Comparison of ENCODE assay signal across 8 cellular contexts in genomic region chr5:142748568-142749249, GRCh38. TPM values are rescaled to one million over a fixed set of nuclear protein-coding genes. Genes with fewer than 3 reads are reported as not detected.
A peak's percentile ranks its signal among the peaks of the same experiment; 100 is the strongest.
DNase-seq lines count a peak whose midpoint lies in the region; ATAC-seq and TF ChIP-seq lines count a peak whose summit lies in the region.

No MANE protein-coding gene starts in this region.

- no peaks in the 10 kb centered on the region for H3K4me1 Mint-ChIP-seq in stimulated activated memory B cell treated with anti-CD40 and anti-IgM and Interleukin-4, amounts not matched to agents 10 μg/mL and 1 μg/mL and 100 μg/mL, for 72 hours

- intact Hi-C loops in OCI-LY7 (cut with micrococcal nuclease; ENCODE audit: unreplicated experiment): loop anchor here (1.0 kb wide), 2 partner anchors 119 to 132 kb away; no protein-coding TSS in a partner anchor
- intact Hi-C loops in left ventricle myocardium superior (cut with micrococcal nuclease): loop anchor here (10.0 kb wide), 1 partner anchor 136 kb away; no protein-coding TSS in a partner anchor

- H3K4me2 ChIP-seq in OCI-LY7 (ENCODE audit: low read length): no peak overlapping the region

- H2AFZ ChIP-seq in OCI-LY7 (ENCODE audit: low read length): no peak overlapping the region

- H3K4me3 ChIP-seq in OCI-LY7 (ENCODE audit: low read depth, low read length, poor library complexity, severe bottlenecking): no peak overlapping the region

- no peaks in the 10 kb centered on the region for H3K79me2 ChIP-seq in OCI-LY7 (ENCODE audit: insufficient read depth, low read depth, low read length)

- H3K36me3 Mint-ChIP-seq in stimulated activated memory B cell treated with anti-CD40 and anti-IgM and Interleukin-4, amounts not matched to agents 10 μg/mL and 1 μg/mL and 100 μg/mL, for 72 hours: no peaks in the 10 kb centered on the region

- peaks cover 16% of the 10 kb centered on the region for H3K27me3 Mint-ChIP-seq in stimulated activated memory B cell treated with anti-CD40 and anti-IgM and Interleukin-4, amounts not matched to agents 10 μg/mL and 1 μg/mL and 100 μg/mL, for 72 hours

- POLR2A ChIA-PET in OCI-LY7 (lab: Charles Lee): interaction anchor here (0.9 to 1.1 kb wide), 4 partner anchors 54 to 134 kb away, joined by 3 to 4 read pairs (median 3); no protein-coding TSS in a partner anchor

- peak; percentile 69 for ATAC-seq in GM21381 (IDR thresholded peaks at IDR 0.05; ENCODE audit: unreplicated experiment)
- ATAC-seq in left ventricle myocardium superior: no peak
- ATAC-seq in stimulated activated memory B cell treated with anti-CD40 and anti-IgM and Interleukin-4, amounts not matched to agents 10 μg/mL and 1 μg/mL and 100 μg/mL, for 72 hours: no peak
- ATAC-seq in GM19023 (IDR thresholded peaks at IDR 0.05; ENCODE audit: unreplicated experiment): no peak

- CTCF ChIA-PET in OCI-LY7 (lab: Charles Lee; ENCODE audit: unreplicated experiment): interaction anchor here (1.1 to 1.3 kb wide), 2 partner anchors 22 to 140 kb away, joined by 3 read pairs; partner anchors contain the start of gene ARHGAP26

- H3K4me1 ChIP-seq in OCI-LY7 (ENCODE audit: insufficient read depth, low read length, poor library complexity, severe bottlenecking): no peaks in the 10 kb centered on the region

- H3K9me3 Mint-ChIP-seq in stimulated activated memory B cell treated with anti-CD40 and anti-IgM and Interleukin-4, amounts not matched to agents 10 μg/mL and 1 μg/mL and 100 μg/mL, for 72 hours: no peaks in the 10 kb centered on the region

- H3K4me3 Mint-ChIP-seq in stimulated activated memory B cell treated with anti-CD40 and anti-IgM and Interleukin-4, amounts not matched to agents 10 μg/mL and 1 μg/mL and 100 μg/mL, for 72 hours: no peak overlapping the region

- H3K27ac Mint-ChIP-seq in stimulated activated memory B cell treated with anti-CD40 and anti-IgM and Interleukin-4, amounts not matched to agents 10 μg/mL and 1 μg/mL and 100 μg/mL, for 72 hours: no peak overlapping the region

- no peaks in the 10 kb centered on the region for H3K36me3 ChIP-seq in OCI-LY7 (ENCODE audit: insufficient read depth, low read length)

- no peaks in the 10 kb centered on the region for H4K20me1 ChIP-seq in OCI-LY7 (ENCODE audit: insufficient read depth, low read length)

- no peak overlapping the region for H3K27ac ChIP-seq in OCI-LY7 (ENCODE audit: low read depth, low read length, poor library complexity, severe bottlenecking)

- TF ChIP-seq CTCF in OCI-LY7 (conservative IDR thresholded peaks at IDR 0.05; ENCODE audit: low read length): peak; percentile 84

- H3K9me2 ChIP-seq in OCI-LY7 (ENCODE audit: insufficient read depth, low read length): no peaks in the 10 kb centered on the region

- DNase-seq in OCI-LY7 (ENCODE audit: low spot score) (peak; percentile 56), left ventricle myocardium superior (peak; percentile 46), hippocampal formation (lab: John Stamatoyannopoulos, UW) (no peak)
- peak; percentile 24 for DNase-seq in activated T-helper 9 cell treated with anti-CD3 and anti-CD28 coated beads, Interleukin-2, amount 50 U/mL, for 16 hours (ENCODE audit: low read depth)
- peak; percentile 26 to 37 for DNase-seq in stimulated activated CD4-positive, alpha-beta T cell treated with anti-CD3 and anti-CD28 coated beads, Interleukin-4, amount 100 ng/mL, for 48 hours (ENCODE audit: low read depth in 2 of 2)

- no peaks in the 10 kb centered on the region for H3K9me3 ChIP-seq in OCI-LY7 (ENCODE audit: low read length)

- BruUV-seq in OCI-LY7 (replicated peaks; lab: Mats Ljungman, UMichigan): no TSS peak

RNA-seq across cellular contexts. Expression of gene ARHGAP26, which starts 21.5 kb away (rescaled TPM):
- total RNA-seq in OCI-LY7 (2014; rRNA removed; shearing (Covaris generic)): 7.0 and 7.5 TPM in 2 replicates
- total RNA-seq in OCI-LY7 (2022): 19.1 and 21.0 TPM in 2 replicates
- total RNA-seq in left ventricle myocardium superior: 34.9 TPM

Comparison
In these comparisons a context has a peak if more than half of its experiments do, and no peak if none do; other contexts are left out.
1. DNase-seq: peak in OCI-LY7 (single experiment), activated T-helper 9 cell treated with anti-CD3 and anti-CD28 coated beads, Interleukin-2, amount 50 U/mL, for 16 hours (single experiment), left ventricle myocardium superior (single experiment) and stimulated activated CD4-positive, alpha-beta T cell treated with anti-CD3 and anti-CD28 coated beads, Interleukin-4, amount 100 ng/mL, for 48 hours (2 of 2); none in hippocampal formation (0 of 2).